In genomic region chr15:67721996-67722395, GRCh38 we compare ENCODE assay signal across 25 cellular contexts.
DNase-seq lines count a peak whose midpoint lies in the region; ATAC-seq and TF ChIP-seq lines count a peak whose summit lies in the region.
"Had no signal": no experiment of that assay in that cellular context is flagged by ENCODE, and none has a peak within 500 bp of the region (broad histone marks: within the 10 kb centered on the region; RNA-seq: fewer than 3 reads in every experiment).

No MANE protein-coding gene starts in this region.

- H3F3A ChIP-seq in neural progenitor cell (ENCODE audit: low read depth), result peaks cover 7% of the 10 kb centered on the region

- H3K9me3 Mint-ChIP-seq in neural progenitor cell, result no peaks in the 10 kb centered on the region
- H3K9me3 Mint-ChIP-seq: CD14-positive monocyte; CD4-positive, alpha-beta memory T cell; CD4-positive, CD25-positive, alpha-beta regulatory T cell; CD8-positive, alpha-beta memory T cell had no signal

- CTCF ChIA-PET in HEK293 (lab: Yijun Ruan, JAX), result interaction anchor here (0.7 to 1.2 kb wide), 2 partner anchors 42 to 45 kb away, joined by 3 to 5 read pairs; no protein-coding TSS in a partner anchor

- no peaks in the 10 kb centered on the region for H4K20me1 ChIP-seq in neural progenitor cell (ENCODE audit: low read depth)
- H4K20me1 ChIP-seq: BLaER1 had no signal

- H3K36me3 ChIP-seq in HEK293 (ENCODE audit: control insufficient read depth in 2 of 2, insufficient read depth in 1 of 2, low read length in 2 of 2) (no peaks in the 10 kb centered on the region), neural progenitor cell (no peaks in the 10 kb centered on the region)
- H3K36me3 ChIP-seq: BE2C had no signal

- DNase-seq in NCI-H82 (lab: John Stamatoyannopoulos, UW) (peak; percentile 20), NCI-H82 treated with DMSO at 0.1 percent for 48 hours (lab: John Stamatoyannopoulos, UW; ENCODE audit: unreplicated experiment) (no peak), neural progenitor cell (ENCODE audit: low spot score) (peak; percentile 8), hepatic stellate cell (ENCODE audit: low spot score) (no peak)
- DNase-seq: ACHN; BE2C; C1 segment of cervical spinal cord; CD4-positive, alpha-beta memory T cell; CD4-positive, CD25-positive, alpha-beta regulatory T cell; CD8-positive, alpha-beta memory T cell; COR-L47; DMS 273 treated with DMSO at 0.1 percent for 48 hours; DMS153; DMS53; DMS79; DND-41; EL; GF-D8 had no signal

- no peak overlapping the region for H3K27ac Mint-ChIP-seq in neural progenitor cell
- H3K27ac Mint-ChIP-seq: CD14-positive monocyte; CD4-positive, alpha-beta memory T cell; CD4-positive, CD25-positive, alpha-beta regulatory T cell; CD8-positive, alpha-beta memory T cell had no signal

- no peaks in the 10 kb centered on the region for H3K27me3 ChIP-seq in neural progenitor cell
- H3K27me3 ChIP-seq: BE2C, BLaER1 had no signal

- ATAC-seq in GM21528 (IDR thresholded peaks at IDR 0.05; ENCODE audit: low FRiP score, unreplicated experiment), result no peak
- no peak for ATAC-seq in HG03095 (IDR thresholded peaks at IDR 0.05; ENCODE audit: unreplicated experiment)
- ATAC-seq: A549 had no signal

- no peaks in the 10 kb centered on the region for H3K27me3 Mint-ChIP-seq in neural progenitor cell (ENCODE audit: insufficient read depth, low read depth)
- H3K27me3 Mint-ChIP-seq: CD4-positive, alpha-beta memory T cell; CD4-positive, CD25-positive, alpha-beta regulatory T cell; CD8-positive, alpha-beta memory T cell had no signal

- no peak overlapping the region for H3K4me3 Mint-ChIP-seq in neural progenitor cell
- H3K4me3 Mint-ChIP-seq: CD14-positive monocyte; CD4-positive, alpha-beta memory T cell; CD4-positive, CD25-positive, alpha-beta regulatory T cell; CD8-positive, alpha-beta memory T cell had no signal

- H3K4me3 ChIP-seq in HEK293 (ENCODE audit: low read depth, low read length), result no peak overlapping the region
- H3K4me3 ChIP-seq in neural progenitor cell, result no peak overlapping the region
- H3K4me3 ChIP-seq: A549, BLaER1 had no signal

- H3K4me1 ChIP-seq in HEK293 (ENCODE audit: control insufficient read depth, insufficient read depth, low read length) (peaks cover 39% of the 10 kb centered on the region), neural progenitor cell (peaks cover 24% of the 10 kb centered on the region)
- H3K4me1 ChIP-seq: A549, BLaER1 had no signal

- no peak overlapping the region for H3K9ac ChIP-seq in neural progenitor cell
- H3K9ac ChIP-seq: BLaER1 had no signal

- no peak overlapping the region for H3K4me2 ChIP-seq in neural progenitor cell
- H3K4me2 ChIP-seq: A549, BLaER1 had no signal

- POLR2A ChIA-PET in HEK293 (lab: Yijun Ruan, JAX), result no interaction called here

- no peaks in the 10 kb centered on the region for H3K9me3 ChIP-seq in HEK293 (ENCODE audit: control insufficient read depth, insufficient read depth, low read depth, low read length)
- H3K9me3 ChIP-seq in neural progenitor cell (ENCODE audit: low read depth), result no peaks in the 10 kb centered on the region
- H3K9me3 ChIP-seq: A549, BE2C, BLaER1 had no signal

- no peaks in the 10 kb centered on the region for H3K79me2 ChIP-seq in neural progenitor cell (ENCODE audit: low read depth)

- H3K27ac ChIP-seq in HEK293 (ENCODE audit: extremely low read depth, low read depth, low read length), result no peak overlapping the region
- H3K27ac ChIP-seq in neural progenitor cell, result no peak overlapping the region
- H3K27ac ChIP-seq: 22Rv1, A549, BLaER1 had no signal

- no peak overlapping the region for H2AFZ ChIP-seq in neural progenitor cell (replicated peaks)

- H3K4me1 Mint-ChIP-seq in neural progenitor cell, result peaks cover 20% of the 10 kb centered on the region
- H3K4me1 Mint-ChIP-seq: CD8-positive, alpha-beta memory T cell had no signal

- TF ChIP-seq CTCF in HEK293 (tag by site-specific recombination; IDR thresholded peaks at IDR 0.05) (no peak), neural progenitor cell (IDR thresholded peaks at IDR 0.05) (no peak)

- no peaks in the 10 kb centered on the region for H3K36me3 Mint-ChIP-seq in neural progenitor cell

TF ChIP-seq in HEK293, 187 proteins besides CTCF, POLR2A, EP300 and RAD21:
- TF ChIP-seq ZNF544 (tag by site-specific recombination; IDR thresholded peaks at IDR 0.05) (no peak), ZNF433 (tag by site-specific recombination; IDR thresholded peaks at IDR 0.05; ENCODE audit: low read depth) (no peak), SP2 (tag by site-specific recombination; IDR thresholded peaks at IDR 0.05) (no peak), ZNF404 (tag by site-specific recombination; IDR thresholded peaks at IDR 0.05) (no peak), WT1 (tag by site-specific recombination; IDR thresholded peaks at IDR 0.05) (0 out of 2 replicates have a peak, but pooled peaks have one; percentile 17), ZNF48 (tag by site-specific recombination; IDR thresholded peaks at IDR 0.05) (no peak), ZNF623 (tag by site-specific recombination; IDR thresholded peaks at IDR 0.05) (no peak), TCF7L2 (IDR thresholded peaks at IDR 0.05; ENCODE audit: borderline replicate concordance, low read depth, low read length) (peak; percentile 45; the same call in 1 of the 2 replicates), ZNF394 (tag by site-specific recombination; IDR thresholded peaks at IDR 0.05; ENCODE audit: borderline replicate concordance) (no peak), ZNF785 (tag by site-specific recombination; IDR thresholded peaks at IDR 0.05) (no peak), ZNF658 (tag by site-specific recombination; IDR thresholded peaks at IDR 0.05) (no peak), ZBTB44 (tag by site-specific recombination; IDR thresholded peaks at IDR 0.05) (peak; percentile 36), ZBTB8A (tag by site-specific recombination; IDR thresholded peaks at IDR 0.05) (0 out of 2 replicates have a peak, but pooled peaks have one; percentile 16), SCRT1 (tag by site-specific recombination; IDR thresholded peaks at IDR 0.05; ENCODE audit: borderline replicate concordance) (peak; percentile 59; the same call in 1 of the 2 replicates), ZNF416 (tag by site-specific recombination; IDR thresholded peaks at IDR 0.05) (no peak), GLIS2 (tag by site-specific recombination; IDR thresholded peaks at IDR 0.05) (no peak), SCRT2 (tag by site-specific recombination; IDR thresholded peaks at IDR 0.05) (peak; percentile 51), ZSCAN18 (tag by site-specific recombination; IDR thresholded peaks at IDR 0.05) (no peak), RBAK (tag by site-specific recombination; IDR thresholded peaks at IDR 0.05) (no peak)

Comparison
In these comparisons a context has a peak if more than half of its experiments do, and no peak if none do; other contexts are left out.
1. DNase-seq: peak in NCI-H82 (single experiment) and neural progenitor cell (single experiment); none in NCI-H82 treated with DMSO at 0.1 percent for 48 hours (single experiment) and hepatic stellate cell (single experiment).